ENCODE assay signal across 8 cellular contexts in genomic region chr7:50369408-50370026, GRCh38.
DNase-seq lines count a peak whose midpoint lies in the region; ATAC-seq and TF ChIP-seq lines count a peak whose summit lies in the region.

No MANE protein-coding gene starts in this region.

- H3K36me3 ChIP-seq in KOPT-K1 (ENCODE audit: insufficient read depth, low read length) (peaks cover 95% of the 10 kb centered on the region), prostate gland (no peaks in the 10 kb centered on the region)

- no peaks in the 10 kb centered on the region for H3K27me3 Mint-ChIP-seq in activated CD4-positive, alpha-beta T cell treated with anti-CD3 and anti-CD28 coated beads, Interleukin-2, amount 10 ng/mL, durations not matched to agents 24 days and 14 days
- no peaks in the 10 kb centered on the region for H3K27me3 Mint-ChIP-seq in T-helper 17 cell

- H3K4me1 Mint-ChIP-seq in activated CD4-positive, alpha-beta T cell treated with anti-CD3 and anti-CD28 coated beads, Interleukin-2, amount 10 ng/mL, durations not matched to agents 24 days and 14 days: peaks cover 86% of the 10 kb centered on the region
- H3K4me1 Mint-ChIP-seq in T-helper 17 cell: peaks cover 72% of the 10 kb centered on the region

- peak in 2 of 4 experiments; percentile 16 to 28 for TF ChIP-seq CTCF in prostate gland (IDR thresholded peaks at IDR 0.05)

- TF ChIP-seq POLR2A in prostate gland (IDR thresholded peaks at IDR 0.05): no peak

- peak overlapping the region; percentile 45 for H3K27ac Mint-ChIP-seq in activated CD4-positive, alpha-beta T cell treated with anti-CD3 and anti-CD28 coated beads, Interleukin-2, amount 10 ng/mL, durations not matched to agents 24 days and 14 days
- H3K27ac Mint-ChIP-seq in T-helper 17 cell: no peak overlapping the region

- H3K27ac ChIP-seq in KOPT-K1 (ENCODE audit: low read depth, low read length, poor library complexity, severe bottlenecking) (peak overlapping the region; percentile 99), prostate gland (no peak overlapping the region)

- no peaks in the 10 kb centered on the region for H3K9me3 Mint-ChIP-seq in activated CD4-positive, alpha-beta T cell treated with anti-CD3 and anti-CD28 coated beads, Interleukin-2, amount 10 ng/mL, durations not matched to agents 24 days and 14 days

- peaks cover 82% of the 10 kb centered on the region for H3K36me3 Mint-ChIP-seq in activated CD4-positive, alpha-beta T cell treated with anti-CD3 and anti-CD28 coated beads, Interleukin-2, amount 10 ng/mL, durations not matched to agents 24 days and 14 days (ENCODE audit: low read depth)
- H3K36me3 Mint-ChIP-seq in T-helper 17 cell (ENCODE audit: low read depth): peaks cover 16% of the 10 kb centered on the region

- WGBS in prostate gland: 56% methylated on average over 6 of the region's 6 CpGs

- peak overlapping the region; percentile 55 for H3K4me3 Mint-ChIP-seq in activated CD4-positive, alpha-beta T cell treated with anti-CD3 and anti-CD28 coated beads, Interleukin-2, amount 10 ng/mL, durations not matched to agents 24 days and 14 days
- peak overlapping the region; percentile 4 for H3K4me3 Mint-ChIP-seq in T-helper 17 cell

- peaks cover 5% of the 10 kb centered on the region for H3K9me3 ChIP-seq in KOPT-K1 (ENCODE audit: insufficient read depth, low read length, poor library complexity, severe bottlenecking)
- H3K9me3 ChIP-seq in T-helper 17 cell (ENCODE audit: control insufficient read depth, low read length, poor library complexity, severe bottlenecking): no peaks in the 10 kb centered on the region
- no peaks in the 10 kb centered on the region for H3K9me3 ChIP-seq in prostate gland

- intact Hi-C loops in activated CD4-positive, alpha-beta T cell treated with anti-CD3 and anti-CD28 coated beads, Interleukin-2, amount 10 ng/mL, durations not matched to agents 24 days and 14 days (cut with micrococcal nuclease): loop anchor here (1.0 to 2.0 kb wide), 5 partner anchors 49 to 277 kb away; partner anchors contain the start of gene ZPBP
- intact Hi-C loops in prostate gland (cut with DNase I): no loop called here

- no peak overlapping the region for H3K4me3 ChIP-seq in prostate gland

- ATAC-seq in T-helper 17 cell: peak; percentile 68
- no peak for ATAC-seq in activated CD4-positive, CD25-positive, alpha-beta regulatory T cell treated with anti-CD3 and anti-CD28 coated beads, Interleukin-2, amount 50 U/mL, for 24 hours

- peak; percentile 87 for DNase-seq in activated CD4-positive, alpha-beta T cell treated with anti-CD3 and anti-CD28 coated beads, Interleukin-2, amount 10 ng/mL, durations not matched to agents 24 days and 14 days
- DNase-seq in activated CD4-positive, alpha-beta T cell treated with anti-CD3 and anti-CD28 coated beads for 1 hour: no peak
- peak in 1 of 3 donors; percentile 36 for DNase-seq in T-helper 17 cell
- peak; percentile 63 for DNase-seq in germinal center (ENCODE audit: low spot score)
- DNase-seq in LoVo (ENCODE audit: low spot score): no peak
- no peak for DNase-seq in prostate gland (ENCODE audit: low spot score)

- H3K27me3 ChIP-seq in prostate gland (replicated peaks; ENCODE audit: insufficient read depth): no peaks in the 10 kb centered on the region

- H3K4me1 ChIP-seq in prostate gland (replicated peaks): no peaks in the 10 kb centered on the region

Comparison
In these comparisons a context has a peak if more than half of its experiments do, and no peak if none do; other contexts are left out.
1. DNase-seq: peak in activated CD4-positive, alpha-beta T cell treated with anti-CD3 and anti-CD28 coated beads, Interleukin-2, amount 10 ng/mL, durations not matched to agents 24 days and 14 days (single experiment) and germinal center (single experiment); none in activated CD4-positive, alpha-beta T cell treated with anti-CD3 and anti-CD28 coated beads for 1 hour (single experiment), LoVo (single experiment) and prostate gland (single experiment).